In genomic region chr7:90593205-90593604, GRCh38 we compare ENCODE assay signal across 22 cellular contexts. TPM values are rescaled to one million over a fixed set of nuclear protein-coding genes. Genes with fewer than 3 reads are reported as not detected.
"Had no signal": no experiment of that assay in that cellular context is flagged by ENCODE, and none has a peak within 500 bp of the region (broad histone marks: within the 10 kb centered on the region; RNA-seq: fewer than 3 reads in every experiment).

No MANE protein-coding gene starts in this region.

- FAIRE-seq: urothelium cell line had no signal

- H3K27ac ChIP-seq: cardiac muscle cell, foreskin keratinocyte, sigmoid colon, transverse colon, WERI-Rb-1 had no signal

- H3K27me3 ChIP-seq: cardiac muscle cell, foreskin keratinocyte, sigmoid colon had no signal

- H3K4me3 ChIP-seq: cardiac muscle cell, lung, sigmoid colon, smooth muscle cell, transverse colon had no signal

- ATAC-seq: activated CD8-positive, alpha-beta T cell treated with anti-CD3 and anti-CD28 coated beads, Interleukin-2, amount 10 ng/mL, durations not matched to agents 7 days and 5 days; activated naive CD8-positive, alpha-beta T cell treated with anti-CD3 and anti-CD28 coated beads, Interleukin-2, amount 50 U/mL, for 24 hours; esophagus mucosa; foreskin keratinocyte; left lobe of liver; stimulated activated naive B cell treated with anti-CD40 and anti-IgM and Interleukin-4, amounts not matched to agents 10 μg/mL and 1 μg/mL and 100 μg/mL, for 72 hours had no signal

- H3K9me3 ChIP-seq: sigmoid colon, transverse colon had no signal

- H3K4me2 ChIP-seq: smooth muscle cell had no signal

- H3K36me3 ChIP-seq: cardiac muscle cell, sigmoid colon, transverse colon, WERI-Rb-1 had no signal

- DNase-seq: activated CD4-positive, alpha-beta T cell treated with anti-CD3 and anti-CD28 coated beads for 1 hour; activated CD4-positive, alpha-beta T cell treated with anti-CD3 and anti-CD28 coated beads, Interleukin-2, amount 50 U/mL, for 1 hour; activated CD8-positive, alpha-beta T cell treated with anti-CD3 and anti-CD28 coated beads, Interleukin-2, amount 10 ng/mL, durations not matched to agents 7 days and 5 days; activated gamma-delta T cell; activated naive CD4-positive, alpha-beta T cell treated with anti-CD3 and anti-CD28 coated beads, Interleukin-2, amount 50 U/mL, for 16 hours; activated naive CD8-positive, alpha-beta T cell treated with anti-CD3 and anti-CD28 coated beads, Interleukin-2, amount 50 U/mL, for 24 hours; dermis blood vessel endothelial cell; effector CD8-positive, alpha-beta T cell; foreskin keratinocyte; naive B cell; occipital lobe; sigmoid colon; stimulated activated CD4-positive, alpha-beta T cell treated with anti-CD3 and anti-CD28 coated beads, Interleukin-15, amount 100 ng/mL, for 24 hours; stimulated activated naive B cell treated with anti-CD40 and anti-IgM and Interleukin-4, amounts not matched to agents 10 μg/mL and 1 μg/mL and 100 μg/mL, for 72 hours; transverse colon; WERI-Rb-1 had no signal

RNA-seq across cellular contexts. Expression of gene CDK14, which starts 2.9 kb away (rescaled TPM):
- total RNA-seq: activated CD8-positive, alpha-beta T cell treated with anti-CD3 and anti-CD28 coated beads, Interleukin-2, amount 10 ng/mL, durations not matched to agents 7 days and 5 days had no signal
